8 cellular contexts compared by ENCODE assay signal in the genomic region with DNA sequence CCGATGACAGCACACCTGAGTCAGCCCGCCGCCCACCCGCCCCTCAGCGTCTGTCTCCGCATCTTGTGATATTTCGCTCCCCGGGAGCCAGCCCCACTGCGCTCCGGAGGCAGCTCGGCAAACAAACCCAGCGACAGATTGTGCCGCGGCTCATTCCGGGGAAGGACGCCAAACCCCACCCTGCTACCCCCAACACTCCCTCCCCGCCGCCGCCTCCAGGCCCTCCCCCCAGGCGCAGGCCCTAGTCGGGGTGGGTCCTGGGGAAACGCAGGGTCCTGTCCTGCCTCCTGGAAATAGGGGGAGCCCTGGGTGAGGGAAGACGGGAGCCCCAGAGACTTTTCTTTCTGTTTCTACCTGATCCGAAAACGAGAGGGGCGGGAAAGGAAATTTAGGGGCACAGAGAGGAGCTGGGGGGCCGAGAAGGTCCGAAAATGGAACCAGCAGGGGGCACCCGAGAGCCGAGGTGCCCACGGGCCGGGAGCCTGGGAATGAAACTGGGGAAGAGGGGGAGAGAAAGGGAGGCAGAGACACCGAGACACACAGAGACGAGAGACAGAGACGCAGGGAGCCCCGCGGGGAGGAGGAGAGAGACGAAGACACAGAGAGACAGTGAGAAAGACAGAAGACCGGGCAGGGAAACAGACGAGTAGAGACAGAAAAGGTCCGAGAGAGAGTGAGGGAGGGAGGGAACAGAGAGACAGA. TPM values are rescaled to one million over a fixed set of nuclear protein-coding genes. Genes with fewer than 3 reads are reported as not detected.
DNase-seq lines count a peak whose midpoint lies in the region; ATAC-seq and TF ChIP-seq lines count a peak whose summit lies in the region.

No MANE protein-coding gene starts in this region.

- peak; percentile 33 for ATAC-seq in activated CD4-positive, alpha-beta T cell treated with anti-CD3 and anti-CD28 coated beads for 36 hours
- no peak for ATAC-seq in HG03460 (IDR thresholded peaks at IDR 0.05; ENCODE audit: unreplicated experiment)

- peak; percentile 53 to 79 for TF ChIP-seq CTCF in suprapubic skin (IDR thresholded peaks at IDR 0.05)

- H3K27me3 Mint-ChIP-seq in activated CD4-positive, alpha-beta T cell treated with anti-CD3 and anti-CD28 coated beads for 36 hours, result peaks cover 25% of the 10 kb centered on the region

- POLR2A ChIA-PET in activated CD4-positive, alpha-beta T cell treated with anti-CD3 and anti-CD28 coated beads for 36 hours (lab: Charles Lee), result interaction anchor here (0.6 to 1.8 kb wide), 2 partner anchors 33 to 341 kb away, joined by 4 to 5 read pairs; no protein-coding TSS in a partner anchor

- H3K27me3 ChIP-seq in endocrine pancreas (ENCODE audit: control insufficient read depth, insufficient read depth, low read length), result no peaks in the 10 kb centered on the region
- peaks cover 30 to 61% of the 10 kb centered on the region in 2 donors for H3K27me3 ChIP-seq in muscle layer of colon (ENCODE audit: control insufficient read depth in 1 of 2, insufficient read depth in 2 of 2, low read length in 2 of 2)
- peaks cover 22% of the 10 kb centered on the region for H3K27me3 ChIP-seq in suprapubic skin

- H3K4me3 ChIP-seq in endocrine pancreas (ENCODE audit: control insufficient read depth, insufficient read depth, low read length), result peak overlapping the region; percentile 55
- H3K4me3 ChIP-seq in muscle layer of colon (ENCODE audit: low read depth in 1 of 2, low read length in 2 of 2), result peak overlapping the region; percentile 32 to 52
- H3K4me3 ChIP-seq in suprapubic skin, result peak overlapping the region; percentile 46

- WGBS in suprapubic skin, result under 1% methylated on average over 21 of the region's 41 CpGs

- H3K9ac ChIP-seq in endocrine pancreas (ENCODE audit: control insufficient read depth, insufficient read depth, low read length) (peak overlapping the region; percentile 81), muscle layer of colon (ENCODE audit: low read length) (no peak overlapping the region)

- H3K4me1 Mint-ChIP-seq in activated CD4-positive, alpha-beta T cell treated with anti-CD3 and anti-CD28 coated beads for 36 hours, result peaks cover 27% of the 10 kb centered on the region

- peak overlapping the region; percentile 62 for H3K4me3 Mint-ChIP-seq in activated CD4-positive, alpha-beta T cell treated with anti-CD3 and anti-CD28 coated beads for 36 hours

- CTCF ChIA-PET in activated CD4-positive, alpha-beta T cell treated with anti-CD3 and anti-CD28 coated beads for 36 hours (lab: Charles Lee), result interaction anchor here (0.6 to 6.3 kb wide), 36 partner anchors 13 to 1227 kb away, joined by 3 to 124 read pairs (median 5); partner anchors contain the start of genes SLC43A1, SLC43A3 and TIMM10

- no peaks in the 10 kb centered on the region for H3K9me3 Mint-ChIP-seq in activated CD4-positive, alpha-beta T cell treated with anti-CD3 and anti-CD28 coated beads for 36 hours (ENCODE audit: low read depth)

- H3K9me3 ChIP-seq in endocrine pancreas (ENCODE audit: control insufficient read depth, low read length) (no peaks in the 10 kb centered on the region), muscle layer of colon (ENCODE audit: low read length) (no peaks in the 10 kb centered on the region), suprapubic skin (no peaks in the 10 kb centered on the region)

- TF ChIP-seq EP300 in suprapubic skin (IDR thresholded peaks at IDR 0.05), result no peak

- peak; percentile 58 for DNase-seq in ELF-1 (ENCODE audit: low read depth, low spot score)
- DNase-seq in KG1 (lab: John Stamatoyannopoulos, UW), result peak; percentile 61
- DNase-seq in activated CD4-positive, alpha-beta T cell treated with anti-CD3 and anti-CD28 coated beads for 36 hours, result peak; percentile 78
- no peak for DNase-seq in suprapubic skin (ENCODE audit: low spot score in 2 of 2)
- DNase-seq in NAMALWA (ENCODE audit: low spot score), result no peak

- H3K27ac ChIP-seq in muscle layer of colon (ENCODE audit: low read depth, low read length) (no peak overlapping the region), suprapubic skin (no peak overlapping the region)

- intact Hi-C loops in activated CD4-positive, alpha-beta T cell treated with anti-CD3 and anti-CD28 coated beads for 36 hours (cut with DNase I, micrococcal nuclease), result loop anchor here (1.0 to 5.0 kb wide), 5 partner anchors 34 to 113 kb away; partner anchors contain the start of genes SLC43A1 (in 1 of the 2) and UBE2L6 (in 1 of the 2)

- H3K36me3 ChIP-seq in endocrine pancreas (ENCODE audit: control insufficient read depth, insufficient read depth, low read length) (no peaks in the 10 kb centered on the region), muscle layer of colon (ENCODE audit: insufficient read depth, low read length) (no peaks in the 10 kb centered on the region), suprapubic skin (no peaks in the 10 kb centered on the region)

- no peaks in the 10 kb centered on the region for H3K36me3 Mint-ChIP-seq in activated CD4-positive, alpha-beta T cell treated with anti-CD3 and anti-CD28 coated beads for 36 hours (ENCODE audit: low read depth)

- no peak overlapping the region for H3K27ac Mint-ChIP-seq in activated CD4-positive, alpha-beta T cell treated with anti-CD3 and anti-CD28 coated beads for 36 hours

- no peak for TF ChIP-seq POLR2A in suprapubic skin (IDR thresholded peaks at IDR 0.05)

- H3K4me1 ChIP-seq in endocrine pancreas (ENCODE audit: control insufficient read depth, insufficient read depth, low read length) (no peaks in the 10 kb centered on the region), muscle layer of colon (ENCODE audit: insufficient read depth, low read length) (peaks cover 25% of the 10 kb centered on the region), suprapubic skin (peaks cover 46% of the 10 kb centered on the region)

RNA-seq across cellular contexts. Expression of gene RTN4RL2, which starts 1.8 kb away (rescaled TPM):
- total RNA-seq in activated CD4-positive, alpha-beta T cell treated with anti-CD3 and anti-CD28 coated beads for 36 hours, result under 1 TPM; 0.33 to 0.39 TPM
- total RNA-seq in suprapubic skin, result 1 to 10 TPM in 3 of 4 donors, under 1 TPM in 1; 0.64 to 4.8 (median 3.2) TPM

RNA-seq across cellular contexts. Expression of gene SLC43A3, which starts 31.6 kb away (rescaled TPM):
- 100 to 1,000 TPM; 268 to 333 TPM for total RNA-seq in activated CD4-positive, alpha-beta T cell treated with anti-CD3 and anti-CD28 coated beads for 36 hours
- total RNA-seq in suprapubic skin, result 10 to 100 TPM; 44.5 to 70.4 (median 60.0) TPM

RNA-seq across cellular contexts. Expression of gene SLC43A1, which starts 56.9 kb away (rescaled TPM):
- total RNA-seq in activated CD4-positive, alpha-beta T cell treated with anti-CD3 and anti-CD28 coated beads for 36 hours, result 10 to 100 TPM; 27.6 to 28.7 TPM
- total RNA-seq in suprapubic skin, result 10 to 100 TPM; 13.8 to 48.8 (median 22.3) TPM

Comparison
In these comparisons a context has a peak if more than half of its experiments do, and no peak if none do; other contexts are left out.
1. DNase-seq: peak in ELF-1 (single experiment), KG1 (single experiment) and activated CD4-positive, alpha-beta T cell treated with anti-CD3 and anti-CD28 coated beads for 36 hours (single experiment); none in suprapubic skin (0 of 2) and NAMALWA (single experiment).
2. Peak in every context shown above with its lines, with median percentiles within 50 percentile points of each other: H3K4me3 ChIP-seq.